18 cellular contexts compared by ENCODE assay signal in the genomic region with DNA sequence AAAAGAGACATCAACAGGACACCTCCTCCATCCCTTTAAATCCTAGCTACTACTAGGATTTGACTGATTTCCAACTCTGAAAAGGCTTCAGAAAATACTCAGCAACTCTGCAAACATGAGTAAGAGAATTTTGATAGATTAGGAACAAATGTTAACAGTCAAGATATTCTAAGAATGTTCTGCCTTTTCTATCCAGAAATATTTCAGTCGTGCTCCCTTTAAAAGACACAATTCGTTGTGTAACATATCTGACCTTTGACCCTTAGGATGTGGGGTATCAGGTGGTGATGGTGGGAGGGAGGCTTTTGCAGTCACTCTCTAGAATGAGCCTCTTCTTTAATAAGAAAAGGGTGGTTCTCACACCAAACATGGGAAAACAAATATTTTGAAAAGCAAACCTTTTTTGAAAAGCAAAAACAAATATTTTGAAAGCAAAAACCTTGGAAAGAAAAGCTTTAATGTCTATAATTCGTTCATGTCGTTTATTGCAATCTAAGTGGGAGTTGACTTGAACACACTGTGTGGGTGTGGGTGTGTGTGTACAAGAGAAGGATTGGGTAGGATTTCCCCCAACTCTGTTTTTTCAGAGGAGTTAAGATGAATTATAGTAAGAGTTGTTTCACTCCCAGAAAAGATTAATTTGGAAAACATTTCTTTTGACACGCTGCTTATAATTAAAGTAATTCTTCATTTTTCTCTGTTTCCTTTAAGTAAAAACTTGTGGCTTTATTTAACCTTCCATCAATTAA.
"Had no signal": no experiment of that assay in that cellular context is flagged by ENCODE, and none has a peak within 500 bp of the region (broad histone marks: within the 10 kb centered on the region; RNA-seq: fewer than 3 reads in every experiment).

No MANE protein-coding gene starts in this region.

- H3K27me3 Mint-ChIP-seq: activated CD4-positive, alpha-beta T cell treated with anti-CD3 and anti-CD28 coated beads, Interleukin-2, amount 10 ng/mL, durations not matched to agents 7 days and 5 days; activated naive CD4-positive, alpha-beta T cell treated with anti-CD3 and anti-CD28 coated beads, Interleukin-2, amount 10 ng/mL, durations not matched to agents 7 days and 5 days; brain; central memory CD8-positive, alpha-beta T cell; naive B cell; stimulated activated naive CD8-positive, alpha-beta T cell treated with anti-CD3 and anti-CD28 coated beads, Interleukin-15, amount 100 ng/mL, for 72 hours; T-helper 17 cell had no signal

- ATAC-seq: left ventricle myocardium superior; stimulated activated naive CD8-positive, alpha-beta T cell treated with anti-CD3 and anti-CD28 coated beads, Interleukin-15, amount 100 ng/mL, for 72 hours; T-helper 17 cell had no signal

- DNase-seq: activated CD4-positive, alpha-beta T cell treated with anti-CD3 and anti-CD28 coated beads, Interleukin-2, amount 10 ng/mL, durations not matched to agents 7 days and 5 days; activated CD4-positive, CD25-positive, alpha-beta regulatory T cell; activated CD8-positive, alpha-beta memory T cell treated with anti-CD3 and anti-CD28 coated beads for 24 hours; activated naive CD4-positive, alpha-beta T cell treated with anti-CD3 and anti-CD28 coated beads, Interleukin-2, amount 10 ng/mL, durations not matched to agents 7 days and 5 days; amniotic stem cell; erythroblast; foreskin melanocyte; left ventricle myocardium superior; midbrain; naive B cell; nucleus accumbens; stimulated activated CD4-positive, alpha-beta T cell treated with anti-CD3 and anti-CD28 coated beads, Interleukin-15, amount 100 ng/mL, for 24 hours; stimulated activated CD4-positive, alpha-beta T cell treated with anti-CD3 and anti-CD28 coated beads, Interleukin-4, amount 100 ng/mL, for 24 hours; stimulated activated naive CD8-positive, alpha-beta T cell treated with anti-CD3 and anti-CD28 coated beads, Interleukin-15, amount 100 ng/mL, for 72 hours; T-helper 17 cell had no signal

- H3K36me3 Mint-ChIP-seq: activated naive CD4-positive, alpha-beta T cell treated with anti-CD3 and anti-CD28 coated beads, Interleukin-2, amount 10 ng/mL, durations not matched to agents 7 days and 5 days; brain; naive B cell had no signal

- H3K4me1 Mint-ChIP-seq: activated CD4-positive, alpha-beta T cell treated with anti-CD3 and anti-CD28 coated beads, Interleukin-2, amount 10 ng/mL, durations not matched to agents 7 days and 5 days; activated naive CD4-positive, alpha-beta T cell treated with anti-CD3 and anti-CD28 coated beads, Interleukin-2, amount 10 ng/mL, durations not matched to agents 7 days and 5 days; activated T-helper 17 cell treated with anti-CD3 and anti-CD28 coated beads, Interleukin-2, amount 50 U/mL, for 72 hours; central memory CD8-positive, alpha-beta T cell; naive B cell; stimulated activated naive CD8-positive, alpha-beta T cell treated with anti-CD3 and anti-CD28 coated beads, Interleukin-15, amount 100 ng/mL, for 72 hours; T-helper 17 cell had no signal

- H3K9me3 Mint-ChIP-seq: activated CD4-positive, alpha-beta T cell treated with anti-CD3 and anti-CD28 coated beads, Interleukin-2, amount 10 ng/mL, durations not matched to agents 7 days and 5 days; activated naive CD4-positive, alpha-beta T cell treated with anti-CD3 and anti-CD28 coated beads, Interleukin-2, amount 10 ng/mL, durations not matched to agents 7 days and 5 days; activated T-helper 17 cell treated with anti-CD3 and anti-CD28 coated beads, Interleukin-2, amount 50 U/mL, for 72 hours; brain; central memory CD8-positive, alpha-beta T cell; naive B cell; stimulated activated naive CD8-positive, alpha-beta T cell treated with anti-CD3 and anti-CD28 coated beads, Interleukin-15, amount 100 ng/mL, for 72 hours had no signal

- H3K4me3 Mint-ChIP-seq: activated CD4-positive, alpha-beta T cell treated with anti-CD3 and anti-CD28 coated beads, Interleukin-2, amount 10 ng/mL, durations not matched to agents 7 days and 5 days; activated naive CD4-positive, alpha-beta T cell treated with anti-CD3 and anti-CD28 coated beads, Interleukin-2, amount 10 ng/mL, durations not matched to agents 7 days and 5 days; activated T-helper 17 cell treated with anti-CD3 and anti-CD28 coated beads, Interleukin-2, amount 50 U/mL, for 72 hours; brain; central memory CD8-positive, alpha-beta T cell; naive B cell; stimulated activated naive CD8-positive, alpha-beta T cell treated with anti-CD3 and anti-CD28 coated beads, Interleukin-15, amount 100 ng/mL, for 72 hours; T-helper 17 cell had no signal
